ENCODE assay signal across 6 cellular contexts in genomic region chr17:76613996-76614759, GRCh38. TPM values are rescaled to one million over a fixed set of nuclear protein-coding genes. Genes with fewer than 3 reads are reported as not detected.
"Had no signal": no experiment of that assay in that cellular context is flagged by ENCODE, and none has a peak within 500 bp of the region (broad histone marks: within the 10 kb centered on the region; RNA-seq: fewer than 3 reads in every experiment).

No MANE protein-coding gene starts in this region.

RNA-seq across cellular contexts. Expression of gene ST6GALNAC2, which starts 28.5 kb away (rescaled TPM):
- total RNA-seq: activated CD8-positive, alpha-beta memory T cell treated with anti-CD3 and anti-CD28 coated beads for 36 hours had no signal

RNA-seq across cellular contexts. Expression of gene ST6GALNAC1, which starts 29.4 kb away (rescaled TPM):
- total RNA-seq: activated CD8-positive, alpha-beta memory T cell treated with anti-CD3 and anti-CD28 coated beads for 36 hours; dermis blood vessel endothelial cell; naive thymus-derived CD8-positive, alpha-beta T cell; osteocyte; skeletal muscle tissue had no signal
- polyA plus RNA-seq: SK-N-SH had no signal
